16 cellular contexts compared by ENCODE assay signal in genomic region chr2:235514627-235515363, GRCh38. TPM values are rescaled to one million over a fixed set of nuclear protein-coding genes. Genes with fewer than 3 reads are reported as not detected.
DNase-seq lines count a peak whose midpoint lies in the region; ATAC-seq, FAIRE-seq and TF ChIP-seq lines count a peak whose summit lies in the region.
"Had no signal": no experiment of that assay in that cellular context is flagged by ENCODE, and none has a peak within 500 bp of the region (broad histone marks: within the 10 kb centered on the region; RNA-seq: fewer than 3 reads in every experiment).

No MANE protein-coding gene starts in this region.

- H3K27me3 Mint-ChIP-seq in WTC11 (ENCODE audit: low read depth): no peaks in the 10 kb centered on the region
- H3K27me3 Mint-ChIP-seq: activated CD8-positive, alpha-beta memory T cell treated with anti-CD3 and anti-CD28 coated beads, Interleukin-2, amount 10 ng/mL, durations not matched to agents 7 days and 5 days; IgD-negative memory B cell had no signal

- no peaks in the 10 kb centered on the region for H3K9me3 ChIP-seq in HEK293 (ENCODE audit: control insufficient read depth, insufficient read depth, low read depth, low read length)
- H3K9me3 ChIP-seq in kidney (ENCODE audit: control insufficient read depth in 1 of 2, low read length in 2 of 2): no peaks in the 10 kb centered on the region
- no peaks in the 10 kb centered on the region for H3K9me3 ChIP-seq in psoas muscle
- H3K9me3 ChIP-seq in OCI-LY7 (ENCODE audit: low read length): no peaks in the 10 kb centered on the region
- H3K9me3 ChIP-seq: SJSA1 had no signal

- H3K36me3 ChIP-seq in HEK293 (ENCODE audit: control insufficient read depth in 2 of 2, insufficient read depth in 1 of 2, low read length in 2 of 2) (no peaks in the 10 kb centered on the region), kidney (ENCODE audit: control insufficient read depth in 1 of 2, insufficient read depth in 2 of 2, low read length in 2 of 2) (no peaks in the 10 kb centered on the region), psoas muscle (ENCODE audit: insufficient read depth in 1 of 2, low read depth in 1 of 2) (no peaks in the 10 kb centered on the region), OCI-LY7 (ENCODE audit: insufficient read depth, low read length) (no peaks in the 10 kb centered on the region)
- H3K36me3 ChIP-seq: SJSA1 had no signal

- TF ChIP-seq CTCF in HEK293 (tag by site-specific recombination; IDR thresholded peaks at IDR 0.05) (no peak), WTC11 (IDR thresholded peaks at IDR 0.05) (no peak), kidney (IDR thresholded peaks at IDR 0.05; ENCODE audit: borderline replicate concordance, extremely low read depth, insufficient read depth) (peak; percentile 44), psoas muscle (IDR thresholded peaks at IDR 0.05) (no peak), OCI-LY7 (conservative IDR thresholded peaks at IDR 0.05; ENCODE audit: low read length) (no peak; the same call in 1 of the 2 replicates)

- no peak overlapping the region for H3K4me2 ChIP-seq in OCI-LY7 (ENCODE audit: low read length)

- H3K79me2 ChIP-seq in OCI-LY7 (ENCODE audit: insufficient read depth, low read depth, low read length): no peaks in the 10 kb centered on the region

- CTCF ChIA-PET in HEK293 (lab: Yijun Ruan, JAX): interaction anchor here (0.6 to 1.8 kb wide), 5 partner anchors 13 to 244 kb away, joined by 3 to 6 read pairs (median 3); no protein-coding TSS in a partner anchor
- CTCF ChIA-PET in WTC11 (lab: Charles Lee): interaction anchor here (0.5 to 1.8 kb wide), 20 partner anchors 9 to 231 kb away, joined by 3 to 9 read pairs (median 4); no protein-coding TSS in a partner anchor
- CTCF ChIA-PET in OCI-LY7 (lab: Charles Lee; ENCODE audit: unreplicated experiment): no interaction called here

- H3K27me3 ChIP-seq in psoas muscle (ENCODE audit: insufficient read depth in 3 of 3, low read length in 2 of 3): no peaks in the 10 kb centered on the region
- H3K27me3 ChIP-seq: SJSA1 had no signal

- H2AFZ ChIP-seq in OCI-LY7 (ENCODE audit: low read length): no peak overlapping the region

- WGBS in psoas muscle, 3 donors: 79 to 85% (median 80%) methylated on average over 10 of the region's 10 CpGs

- no peaks in the 10 kb centered on the region for H3K9me2 ChIP-seq in OCI-LY7 (ENCODE audit: insufficient read depth, low read length)

- ATAC-seq in WTC11: peak; percentile 56
- ATAC-seq in psoas muscle: peak; percentile 39 to 57 (median 50)
- ATAC-seq: activated CD8-positive, alpha-beta memory T cell treated with anti-CD3 and anti-CD28 coated beads, Interleukin-2, amount 10 ng/mL, durations not matched to agents 7 days and 5 days; naive thymus-derived CD8-positive, alpha-beta T cell had no signal

- DNase-seq in WTC11 (ENCODE audit: low spot score): no peak
- DNase-seq in kidney: no peak
- DNase-seq in psoas muscle: no peak
- DNase-seq in activated CD4-positive, alpha-beta T cell treated with anti-CD3 and anti-CD28 coated beads for 1 hour: no peak
- DNase-seq in OCI-LY7 (ENCODE audit: low spot score): no peak
- DNase-seq in SKM-1 (lab: John Stamatoyannopoulos, UW; ENCODE audit: unreplicated experiment): no peak
- DNase-seq: activated CD8-positive, alpha-beta memory T cell treated with anti-CD3 and anti-CD28 coated beads, Interleukin-2, amount 10 ng/mL, durations not matched to agents 7 days and 5 days; activated naive CD8-positive, alpha-beta T cell treated with anti-CD3 and anti-CD28 coated beads for 36 hours; CD4-positive, CD25-positive, alpha-beta regulatory T cell; NCI-H1694; NCI-H748 treated with DMSO at 0.1 percent for 48 hours had no signal

- peaks cover 45% of the 10 kb centered on the region for H3K4me1 Mint-ChIP-seq in WTC11
- H3K4me1 Mint-ChIP-seq: activated CD8-positive, alpha-beta memory T cell treated with anti-CD3 and anti-CD28 coated beads, Interleukin-2, amount 10 ng/mL, durations not matched to agents 7 days and 5 days; activated naive CD8-positive, alpha-beta T cell treated with anti-CD3 and anti-CD28 coated beads for 36 hours; CD4-positive, CD25-positive, alpha-beta regulatory T cell; IgD-negative memory B cell; naive thymus-derived CD8-positive, alpha-beta T cell had no signal

- H3K27ac ChIP-seq in HEK293 (ENCODE audit: extremely low read depth, low read depth, low read length) (no peak overlapping the region), kidney (ENCODE audit: low read depth in 2 of 2, low read length in 2 of 2) (peak overlapping the region; percentile 92 to 93), psoas muscle (peak overlapping the region; percentile 21), OCI-LY7 (ENCODE audit: low read depth, low read length, poor library complexity, severe bottlenecking) (no peak overlapping the region)
- H3K27ac ChIP-seq: coronary artery, SJSA1 had no signal

- H3K4me3 Mint-ChIP-seq in WTC11: no peak overlapping the region
- H3K4me3 Mint-ChIP-seq: activated CD8-positive, alpha-beta memory T cell treated with anti-CD3 and anti-CD28 coated beads, Interleukin-2, amount 10 ng/mL, durations not matched to agents 7 days and 5 days; activated naive CD8-positive, alpha-beta T cell treated with anti-CD3 and anti-CD28 coated beads for 36 hours; IgD-negative memory B cell; naive thymus-derived CD8-positive, alpha-beta T cell had no signal

- FAIRE-seq in kidney (lab: Jason Lieb, UNC): no peak

- peaks cover 24% of the 10 kb centered on the region for H3K36me3 Mint-ChIP-seq in WTC11
- H3K36me3 Mint-ChIP-seq: activated CD8-positive, alpha-beta memory T cell treated with anti-CD3 and anti-CD28 coated beads, Interleukin-2, amount 10 ng/mL, durations not matched to agents 7 days and 5 days; activated naive CD8-positive, alpha-beta T cell treated with anti-CD3 and anti-CD28 coated beads for 36 hours; CD4-positive, CD25-positive, alpha-beta regulatory T cell; IgD-negative memory B cell; naive thymus-derived CD8-positive, alpha-beta T cell had no signal

- H3K4me3 ChIP-seq in HEK293 (ENCODE audit: low read depth, low read length) (no peak overlapping the region), kidney (ENCODE audit: low read length in 2 of 2) (no peak overlapping the region), psoas muscle (no peak overlapping the region), OCI-LY7 (ENCODE audit: low read depth, low read length, poor library complexity, severe bottlenecking) (no peak overlapping the region)
- H3K4me3 ChIP-seq: coronary artery, SJSA1 had no signal

- H3K27ac Mint-ChIP-seq in WTC11: 0 out of 2 replicates have a peak overlapping the region, but pooled peaks have one; percentile 67
- H3K27ac Mint-ChIP-seq: activated CD8-positive, alpha-beta memory T cell treated with anti-CD3 and anti-CD28 coated beads, Interleukin-2, amount 10 ng/mL, durations not matched to agents 7 days and 5 days; activated naive CD8-positive, alpha-beta T cell treated with anti-CD3 and anti-CD28 coated beads for 36 hours; CD4-positive, CD25-positive, alpha-beta regulatory T cell; naive thymus-derived CD8-positive, alpha-beta T cell had no signal

- no peak overlapping the region for H3K9ac ChIP-seq in kidney (ENCODE audit: low read length in 2 of 2)

- no peaks in the 10 kb centered on the region for H4K20me1 ChIP-seq in OCI-LY7 (ENCODE audit: insufficient read depth, low read length)

- POLR2A ChIA-PET in HEK293 (lab: Yijun Ruan, JAX): no interaction called here
- POLR2A ChIA-PET in WTC11 (lab: Charles Lee): no interaction called here
- POLR2A ChIA-PET in OCI-LY7 (lab: Charles Lee): no interaction called here

- intact Hi-C loops in kidney (cut with DNase I) (no loop called here), psoas muscle (cut with DNase I) (no loop called here), OCI-LY7 (cut with micrococcal nuclease; ENCODE audit: unreplicated experiment) (no loop called here)

- H3K4me1 ChIP-seq in HEK293 (ENCODE audit: control insufficient read depth, insufficient read depth, low read length) (no peaks in the 10 kb centered on the region), kidney (ENCODE audit: control insufficient read depth in 1 of 2, insufficient read depth in 1 of 2, low read depth in 1 of 2, low read length in 2 of 2) (peaks cover 42% of the 10 kb centered on the region in 2 donors), psoas muscle (peaks cover 36% of the 10 kb centered on the region), OCI-LY7 (ENCODE audit: insufficient read depth, low read length, poor library complexity, severe bottlenecking) (no peaks in the 10 kb centered on the region)

- no TSS peak for BruUV-seq in OCI-LY7 (replicated peaks; lab: Mats Ljungman, UMichigan)

- H3K9me3 Mint-ChIP-seq in WTC11: peaks cover 16% of the 10 kb centered on the region

TF ChIP-seq in HEK293, 187 proteins besides CTCF, POLR2A, EP300 and RAD21:
- TF ChIP-seq SCRT2 (tag by site-specific recombination; IDR thresholded peaks at IDR 0.05) (0 out of 2 replicates have a peak, but pooled peaks have one; percentile 3), ZNF654 (tag by site-specific recombination; IDR thresholded peaks at IDR 0.05; ENCODE audit: low read depth) (no peak), SP2 (tag by site-specific recombination; IDR thresholded peaks at IDR 0.05) (no peak), ZNF48 (tag by site-specific recombination; IDR thresholded peaks at IDR 0.05) (no peak), ZNF239 (tag by site-specific recombination; IDR thresholded peaks at IDR 0.05) (no peak)

TF ChIP-seq in WTC11, 78 proteins besides CTCF, POLR2A, EP300 and RAD21 (continues in another document):
- TF ChIP-seq ZNF671 (CRISPR knock-in tag; IDR thresholded peaks at IDR 0.05): no peak
- no peak for TF ChIP-seq HMGA2 (CRISPR knock-in tag; IDR thresholded peaks at IDR 0.05)
- no peak for TF ChIP-seq ATF6 (CRISPR knock-in tag; IDR thresholded peaks at IDR 0.05)

RNA-seq across cellular contexts. Expression of gene AGAP1, which starts 21.0 kb away (rescaled TPM):
- total RNA-seq in WTC11 (2021): 46.2 to 49.3 TPM (median 49.1 TPM) in 3 replicates
- 44.5 TPM for total RNA-seq in kidney
- 8.1 TPM for polyA plus RNA-seq in kidney (ENCODE audit: insufficient read depth, low read depth, low replicate concordance)
- total RNA-seq in psoas muscle: 10 to 100 TPM; 14.3 to 21.6 (median 18.6) TPM
- polyA plus RNA-seq in psoas muscle: 10 to 100 TPM in 1 of 3 donors, 1 to 10 TPM in 2; 4.2 to 19.6 (median 5.8) TPM
- not detected in 2 replicates for total RNA-seq in OCI-LY7 (2014; rRNA removed; shearing (Covaris generic))
- total RNA-seq in OCI-LY7 (2022): not detected in 2 replicates
- polyA plus RNA-seq: CD4-positive, CD25-positive, alpha-beta regulatory T cell; IgD-negative memory B cell had no signal

Comparison
In these comparisons a context has a peak if more than half of its experiments do, and no peak if none do; other contexts are left out.
1. H3K27ac ChIP-seq: peak in kidney (2 of 2) and psoas muscle (single experiment); none in HEK293 (single experiment) and OCI-LY7 (single experiment).
2. RNA of gene AGAP1, which starts 21.0 kb away (total RNA-seq): 46.2 to 49.3 TPM in WTC11, 44.5 TPM in kidney (single experiment) and 14.3 to 21.6 TPM in psoas muscle; not detected in OCI-LY7; every median in the first group is over 10 times any median in the second.